In genomic region chr6:35568967-35569606, GRCh38 we compare ENCODE assay signal across 8 cellular contexts. TPM values are rescaled to one million over a fixed set of nuclear protein-coding genes. Genes with fewer than 3 reads are reported as not detected.
A peak's percentile ranks its signal among the peaks of the same experiment; 100 is the strongest.
DNase-seq lines count a peak whose midpoint lies in the region; ATAC-seq and TF ChIP-seq lines count a peak whose summit lies in the region.

No MANE protein-coding gene starts in this region.

- no peak for DNase-seq in CD14-positive monocyte (ENCODE audit: low spot score)
- DNase-seq in NAMALWA (ENCODE audit: low spot score), result peak; percentile 39
- DNase-seq in activated T-helper 1 cell treated with Interleukin-2 at 50 U/mL for 16 hours (ENCODE audit: low read depth), result peak; percentile 2
- peak in 1 of 2 donors; percentile 70 for DNase-seq in cardiac muscle cell (ENCODE audit: low read depth in 1 of 2, low spot score in 1 of 2)
- peak; percentile 4 to 32 for DNase-seq in stimulated activated CD4-positive, alpha-beta T cell treated with anti-CD3 and anti-CD28 coated beads, Interleukin-4, amount 100 ng/mL, for 4 hours
- DNase-seq in SIG-M5 treated with dmso at 0.1 percent for 504 hours (lab: John Stamatoyannopoulos, UW; ENCODE audit: unreplicated experiment), result no peak
- DNase-seq in COR-L47 (lab: John Stamatoyannopoulos, UW), result no peak

- H3K9me3 ChIP-seq in cardiac muscle cell (ENCODE audit: low read depth), result no peaks in the 10 kb centered on the region

- H3K27me3 Mint-ChIP-seq in CD14-positive monocyte (ENCODE audit: low read depth in 3 of 3), result peaks cover 4 to 9% (median 7%) of the 10 kb centered on the region in 3 donors

- H3K36me3 Mint-ChIP-seq in CD14-positive monocyte, result peaks cover 19 to 26% of the 10 kb centered on the region in 2 donors

- no peaks in the 10 kb centered on the region for H3K27me3 ChIP-seq in cardiac muscle cell

- H3K27ac Mint-ChIP-seq in CD14-positive monocyte, result peak overlapping the region in 2 of 7 donors; percentile 35 to 79

- intact Hi-C loops in CD14-positive monocyte (cut with micrococcal nuclease), result no loop called here

- no peak overlapping the region for H3K27ac ChIP-seq in cardiac muscle cell

- H3K36me3 ChIP-seq in cardiac muscle cell, result peaks cover 3% of the 10 kb centered on the region

- H3K4me1 Mint-ChIP-seq in CD14-positive monocyte, result no peaks in the 10 kb centered on the region

- no peak overlapping the region for H3K4me3 Mint-ChIP-seq in CD14-positive monocyte

- H3K4me1 ChIP-seq in cardiac muscle cell (ENCODE audit: low read depth), result peaks cover 5% of the 10 kb centered on the region

- TF ChIP-seq CTCF in CD14-positive monocyte (IDR thresholded peaks at IDR 0.05) (peak; percentile 38), cardiac muscle cell (IDR thresholded peaks at IDR 0.05; ENCODE audit: low read depth, low read length) (peak; percentile 73)

- ATAC-seq in GM18517 (IDR thresholded peaks at IDR 0.05; ENCODE audit: unreplicated experiment), result no peak

- no peak overlapping the region for H3K4me3 ChIP-seq in cardiac muscle cell

- peaks cover 4 to 12% (median 8%) of the 10 kb centered on the region in 7 donors for H3K9me3 Mint-ChIP-seq in CD14-positive monocyte

RNA-seq across cellular contexts. Expression of gene TULP1, which starts 56.4 kb away (rescaled TPM):
- polyA plus RNA-seq in CD14-positive monocyte, result not detected
- 4.8 and 5.2 TPM in 2 replicates for total RNA-seq in cardiac muscle cell
- polyA plus RNA-seq in cardiac muscle cell, result 0.92 and 5.9 TPM in 2 replicates

Comparison
In these comparisons a context has a peak if more than half of its experiments do, and no peak if none do; other contexts are left out.
1. DNase-seq: peak in NAMALWA (single experiment), activated T-helper 1 cell treated with Interleukin-2 at 50 U/mL for 16 hours (single experiment) and stimulated activated CD4-positive, alpha-beta T cell treated with anti-CD3 and anti-CD28 coated beads, Interleukin-4, amount 100 ng/mL, for 4 hours (2 of 2); none in CD14-positive monocyte (single experiment), SIG-M5 treated with dmso at 0.1 percent for 504 hours (single experiment) and COR-L47 (single experiment).